ENCODE assay signal across 1 cellular context in the genomic region with DNA sequence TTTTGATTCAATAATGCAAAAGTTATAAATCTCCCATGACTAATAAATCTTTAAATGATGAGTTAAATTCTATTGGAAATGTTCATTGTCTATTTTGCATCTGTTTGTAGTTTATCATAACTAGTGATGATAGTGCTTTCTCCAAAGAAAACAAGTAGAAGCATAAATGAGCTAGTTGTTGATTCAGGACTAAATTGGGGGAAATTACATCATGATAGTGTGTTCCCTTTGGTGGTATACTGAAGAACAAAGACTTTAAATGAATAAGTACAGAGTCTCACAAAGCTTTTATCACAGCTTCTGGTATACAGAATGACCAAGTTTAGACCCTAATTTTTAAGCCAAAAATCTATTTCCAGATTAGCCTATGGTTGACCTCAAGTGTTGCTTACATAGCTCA.
TF ChIP-seq lines count a peak whose summit lies in the region.

No MANE protein-coding gene starts in this region.

TF ChIP-seq in endothelial cell of umbilical vein, 7 proteins besides CTCF, POLR2A, EP300 and RAD21 (continued from another document):
- no peak for TF ChIP-seq POLR2AphosphoS5 (IDR thresholded peaks at IDR 0.05; ENCODE audit: insufficient read depth, low read depth, low read length)
